ENCODE assay signal across 8 cellular contexts in genomic region chr4:5051692-5052423, GRCh38. TPM values are rescaled to one million over a fixed set of nuclear protein-coding genes. Genes with fewer than 3 reads are reported as not detected.
DNase-seq lines count a peak whose midpoint lies in the region; ATAC-seq and TF ChIP-seq lines count a peak whose summit lies in the region.

No MANE protein-coding gene starts in this region.

- H3K27me3 ChIP-seq in HAP-1 (ENCODE audit: low read depth), result peaks cover 3% of the 10 kb centered on the region; the same call in 1 of the 2 replicates
- peaks cover 45% of the 10 kb centered on the region for H3K27me3 ChIP-seq in iPS-20b (ENCODE audit: insufficient read depth, low read length)
- peaks cover 0 to 60% (median 19%) of the 10 kb centered on the region in 7 donors for H3K27me3 ChIP-seq in spleen (replicated peaks in 1 of 7)

- H3K4me1 ChIP-seq in HAP-1, result peaks cover 5% of the 10 kb centered on the region
- peaks cover 4% of the 10 kb centered on the region; the same call in 1 of the 2 replicates for H3K4me1 ChIP-seq in iPS-20b (ENCODE audit: insufficient read depth, low read length)
- peaks cover 14 to 28% (median 21%) of the 10 kb centered on the region in 6 donors for H3K4me1 ChIP-seq in spleen

- ATAC-seq in activated naive CD8-positive, alpha-beta T cell treated with anti-CD3 and anti-CD28 coated beads, Interleukin-2, amount 50 U/mL, for 24 hours, result no peak
- ATAC-seq in HG03469 (IDR thresholded peaks at IDR 0.05; ENCODE audit: unreplicated experiment) (no peak), GM21717 (IDR thresholded peaks at IDR 0.05; ENCODE audit: unreplicated experiment) (no peak), GM19463 (IDR thresholded peaks at IDR 0.05; ENCODE audit: unreplicated experiment) (no peak)

- TF ChIP-seq POLR2A in spleen (IDR thresholded peaks at IDR 0.05), result no peak

- intact Hi-C loops in spleen (cut with DNase I; ENCODE audit: low total_unique reads), result loop anchor here (5.0 kb wide), 1 partner anchor 60 kb away; no protein-coding TSS in a partner anchor

- H3K9ac ChIP-seq in iPS-20b (ENCODE audit: low read depth, low read length), result peak overlapping the region; percentile 7; the same call in 1 of the 2 replicates

- no peak overlapping the region for H3K27ac Mint-ChIP-seq in activated naive CD8-positive, alpha-beta T cell treated with anti-CD3 and anti-CD28 coated beads, Interleukin-2, amount 50 U/mL, for 24 hours

- DNase-seq in HAP-1 (ENCODE audit: low spot score in 2 of 2) (peak in 1 of 2 experiments; percentile 37), spleen (no peak), hepatic stellate cell (ENCODE audit: low spot score) (no peak)
- peak; percentile 6 for DNase-seq in activated naive CD8-positive, alpha-beta T cell treated with anti-CD3 and anti-CD28 coated beads, Interleukin-2, amount 50 U/mL, for 24 hours

- no peak for TF ChIP-seq CTCF in spleen (IDR thresholded peaks at IDR 0.05 in 8 of 11, conservative IDR thresholded peaks at IDR 0.05 in 3 of 11)

- H3K27ac ChIP-seq in iPS-20b (ENCODE audit: low read length) (no peak overlapping the region), spleen (no peak overlapping the region)

- peaks cover 38% of the 10 kb centered on the region for H3K27me3 Mint-ChIP-seq in activated naive CD8-positive, alpha-beta T cell treated with anti-CD3 and anti-CD28 coated beads, Interleukin-2, amount 50 U/mL, for 24 hours

- no peaks in the 10 kb centered on the region for H3K36me3 Mint-ChIP-seq in activated naive CD8-positive, alpha-beta T cell treated with anti-CD3 and anti-CD28 coated beads, Interleukin-2, amount 50 U/mL, for 24 hours (ENCODE audit: low read depth)

- H3K4me1 Mint-ChIP-seq in activated naive CD8-positive, alpha-beta T cell treated with anti-CD3 and anti-CD28 coated beads, Interleukin-2, amount 50 U/mL, for 24 hours, result peaks cover 13% of the 10 kb centered on the region

- no peaks in the 10 kb centered on the region for H3K36me3 ChIP-seq in HAP-1 (replicated peaks)
- no peaks in the 10 kb centered on the region for H3K36me3 ChIP-seq in iPS-20b (ENCODE audit: insufficient read depth, low read depth, low read length)
- H3K36me3 ChIP-seq in spleen, result no peaks in the 10 kb centered on the region

- 2 to 5% (median 3%) methylated on average over 4 to 66 of the region's 66 CpGs for WGBS in spleen, 5 donors

- H3K9me3 Mint-ChIP-seq in activated naive CD8-positive, alpha-beta T cell treated with anti-CD3 and anti-CD28 coated beads, Interleukin-2, amount 50 U/mL, for 24 hours, result no peaks in the 10 kb centered on the region

- no peaks in the 10 kb centered on the region for H3K9me3 ChIP-seq in HAP-1
- H3K9me3 ChIP-seq in iPS-20b (ENCODE audit: insufficient read depth, low read depth, low read length), result no peaks in the 10 kb centered on the region
- H3K9me3 ChIP-seq in spleen, result no peaks in the 10 kb centered on the region

- in situ Hi-C loops in HAP-1 (cut with MboI; ENCODE audit: low sequenced_read_pairs), result no loop called here

- no peak overlapping the region for H3K4me3 Mint-ChIP-seq in activated naive CD8-positive, alpha-beta T cell treated with anti-CD3 and anti-CD28 coated beads, Interleukin-2, amount 50 U/mL, for 24 hours

- peak overlapping the region; percentile 29 for H3K4me3 ChIP-seq in HAP-1
- peak overlapping the region; percentile 77 for H3K4me3 ChIP-seq in iPS-20b (ENCODE audit: low read length)
- peak overlapping the region; percentile 31 to 68 (median 48) for H3K4me3 ChIP-seq in spleen

RNA-seq across cellular contexts. Expression of gene STK32B, which starts 0.6 kb away (rescaled TPM):
- under 1 TPM; 0.26 to 0.87 (median 0.49) TPM for total RNA-seq in spleen
- under 1 TPM; 0.03 to 0.26 (median 0.17) TPM for polyA plus RNA-seq in spleen

RNA-seq across cellular contexts. Expression of gene CYTL1, which starts 32.6 kb away (rescaled TPM):
- total RNA-seq in spleen, result 1 to 10 TPM in 4 of 7 donors, not detected in 3; 1.1 to 1.4 (median 1.2) TPM
- under 1 TPM; 0.22 to 0.30 (median 0.30) TPM for polyA plus RNA-seq in spleen
